ENCODE assay signal across 10 cellular contexts in genomic region chr10:89481662-89482061, GRCh38. TPM values are rescaled to one million over a fixed set of nuclear protein-coding genes. Genes with fewer than 3 reads are reported as not detected.
DNase-seq lines count a peak whose midpoint lies in the region; ATAC-seq and TF ChIP-seq lines count a peak whose summit lies in the region.
"Had no signal": no experiment of that assay in that cellular context is flagged by ENCODE, and none has a peak within 500 bp of the region (broad histone marks: within the 10 kb centered on the region; RNA-seq: fewer than 3 reads in every experiment).

No MANE protein-coding gene starts in this region.

- peaks cover 18% of the 10 kb centered on the region for H3K4me1 Mint-ChIP-seq in progenitor cell of endocrine pancreas (ENCODE audit: low read depth)

- no peaks in the 10 kb centered on the region for H3K9me3 Mint-ChIP-seq in progenitor cell of endocrine pancreas (ENCODE audit: low read depth)

- WGBS in sigmoid colon, 2 donors = 79 to 85% methylated on average over 3 of the region's 3 CpGs

- TF ChIP-seq EP300 in sigmoid colon (IDR thresholded peaks at IDR 0.05) = peak; percentile 33 to 97 (median 89)

- intact Hi-C loops in ascending aorta (cut with DNase I) (loop anchor here (2.0 to 5.0 kb wide), 2 partner anchors 33 to 81 kb away; no protein-coding TSS in a partner anchor), sigmoid colon (cut with DNase I) (loop anchor here (5.0 kb wide), 1 partner anchor 36 kb away; no protein-coding TSS in a partner anchor)

- H3K4me1 ChIP-seq in ascending aorta (peaks cover 6 to 48% of the 10 kb centered on the region in 2 donors), cardiac muscle cell (ENCODE audit: low read depth) (peaks cover 52% of the 10 kb centered on the region), sigmoid colon (peaks cover 0 to 58% (median 53%) of the 10 kb centered on the region in 4 donors)

- H3K27ac ChIP-seq in ascending aorta = peak overlapping the region; percentile 29 to 62
- H3K27ac ChIP-seq in cardiac muscle cell = peak overlapping the region; percentile 97
- H3K27ac ChIP-seq in sigmoid colon = peak overlapping the region; percentile 65 to 82 (median 78)

- H3K4me3 Mint-ChIP-seq in progenitor cell of endocrine pancreas (ENCODE audit: low read depth) = no peak overlapping the region

- TF ChIP-seq POLR2A in sigmoid colon (IDR thresholded peaks at IDR 0.05) = no peak

- ATAC-seq in GM21528 (IDR thresholded peaks at IDR 0.05; ENCODE audit: low FRiP score, unreplicated experiment) (no peak), GM19023 (IDR thresholded peaks at IDR 0.05; ENCODE audit: unreplicated experiment) (no peak)

- peak; percentile 92 for DNase-seq in EH (ENCODE audit: low read depth)
- DNase-seq in ascending aorta (ENCODE audit: low spot score in 2 of 2) = no peak
- peak in 1 of 2 donors; percentile 96 for DNase-seq in cardiac muscle cell (ENCODE audit: low read depth in 1 of 2, low spot score in 1 of 2)
- DNase-seq in sigmoid colon = no peak
- no peak for DNase-seq in NCI-H1417 (lab: John Stamatoyannopoulos, UW)
- DNase-seq in progenitor cell of endocrine pancreas (ENCODE audit: low spot score, unreplicated experiment) = no peak
- DNase-seq: MM.1S, SIG-M5 had no signal

- H3K36me3 ChIP-seq in ascending aorta (no peaks in the 10 kb centered on the region), cardiac muscle cell (no peaks in the 10 kb centered on the region), sigmoid colon (no peaks in the 10 kb centered on the region)

- H3K27me3 ChIP-seq in ascending aorta = no peaks in the 10 kb centered on the region
- no peaks in the 10 kb centered on the region for H3K27me3 ChIP-seq in cardiac muscle cell
- H3K27me3 ChIP-seq in sigmoid colon = no peaks in the 10 kb centered on the region

- H3K4me3 ChIP-seq in ascending aorta (no peak overlapping the region), cardiac muscle cell (no peak overlapping the region), sigmoid colon (no peak overlapping the region)

- no peaks in the 10 kb centered on the region for H3K27me3 Mint-ChIP-seq in progenitor cell of endocrine pancreas

- peaks cover 2% of the 10 kb centered on the region for H3K36me3 Mint-ChIP-seq in progenitor cell of endocrine pancreas (ENCODE audit: insufficient read depth)

- no peak overlapping the region for H3K27ac Mint-ChIP-seq in progenitor cell of endocrine pancreas

- TF ChIP-seq CTCF in ascending aorta (IDR thresholded peaks at IDR 0.05) (no peak), cardiac muscle cell (IDR thresholded peaks at IDR 0.05; ENCODE audit: low read depth, low read length) (no peak), sigmoid colon (IDR thresholded peaks at IDR 0.05) (no peak), progenitor cell of endocrine pancreas (IDR thresholded peaks at IDR 0.05; ENCODE audit: unreplicated experiment) (no peak)

- H3K9me3 ChIP-seq in ascending aorta (no peaks in the 10 kb centered on the region), cardiac muscle cell (ENCODE audit: low read depth) (no peaks in the 10 kb centered on the region), sigmoid colon (no peaks in the 10 kb centered on the region)

RNA-seq across cellular contexts. Expression of gene SLC16A12, which starts 53.7 kb away (rescaled TPM):
- not detected for total RNA-seq in ascending aorta
- 7.0 and 8.1 TPM in 2 replicates for total RNA-seq in cardiac muscle cell
- polyA plus RNA-seq in cardiac muscle cell = 7.6 and 10.1 TPM in 2 replicates
- 1 to 10 TPM; 1.1 to 3.9 (median 2.2) TPM for total RNA-seq in sigmoid colon
- under 1 TPM in 2 of 3 donors, not detected in 1; 0.13 to 0.23 TPM for polyA plus RNA-seq in sigmoid colon
- 16.1 and 20.6 TPM in 2 replicates for total RNA-seq in progenitor cell of endocrine pancreas

Comparison
In these comparisons a context has a peak if more than half of its experiments do, and no peak if none do; other contexts are left out.
1. H3K27ac ChIP-seq: peak in every context shown above with its lines; median percentile 97 in cardiac muscle cell; 78 in sigmoid colon; 46 in ascending aorta.